Comparison of ENCODE assay signal across 1 cellular context in the genomic region with DNA sequence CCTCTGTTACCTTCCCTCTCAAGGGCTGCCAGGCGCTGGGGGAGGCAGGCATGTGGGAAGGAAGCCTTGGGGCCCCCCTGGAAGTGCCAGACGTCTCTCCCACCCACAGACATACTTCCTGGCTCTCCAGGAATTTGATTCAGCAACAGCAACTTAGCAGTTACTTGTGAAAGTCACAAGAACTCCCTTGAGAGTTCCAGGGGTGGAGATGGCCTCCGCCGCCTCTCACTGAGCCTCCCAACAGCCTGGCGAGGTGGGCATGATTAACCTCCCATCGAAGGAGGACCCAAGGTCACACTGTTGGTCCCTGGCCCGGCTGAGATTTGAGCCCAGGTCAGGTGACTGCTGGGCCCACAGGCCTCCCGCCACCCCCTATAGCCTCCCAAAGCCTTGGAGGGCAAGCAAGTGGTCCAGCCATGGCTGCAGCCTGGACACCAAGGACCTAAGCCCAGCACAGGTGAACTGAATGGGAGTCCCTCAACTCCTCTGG.
TF ChIP-seq lines count a peak whose summit lies in the region.

No MANE protein-coding gene starts in this region.

TF ChIP-seq in GM23338, 12 proteins besides CTCF, POLR2A, EP300 and RAD21 (continued from another document):
- TF ChIP-seq, protein P1, sequence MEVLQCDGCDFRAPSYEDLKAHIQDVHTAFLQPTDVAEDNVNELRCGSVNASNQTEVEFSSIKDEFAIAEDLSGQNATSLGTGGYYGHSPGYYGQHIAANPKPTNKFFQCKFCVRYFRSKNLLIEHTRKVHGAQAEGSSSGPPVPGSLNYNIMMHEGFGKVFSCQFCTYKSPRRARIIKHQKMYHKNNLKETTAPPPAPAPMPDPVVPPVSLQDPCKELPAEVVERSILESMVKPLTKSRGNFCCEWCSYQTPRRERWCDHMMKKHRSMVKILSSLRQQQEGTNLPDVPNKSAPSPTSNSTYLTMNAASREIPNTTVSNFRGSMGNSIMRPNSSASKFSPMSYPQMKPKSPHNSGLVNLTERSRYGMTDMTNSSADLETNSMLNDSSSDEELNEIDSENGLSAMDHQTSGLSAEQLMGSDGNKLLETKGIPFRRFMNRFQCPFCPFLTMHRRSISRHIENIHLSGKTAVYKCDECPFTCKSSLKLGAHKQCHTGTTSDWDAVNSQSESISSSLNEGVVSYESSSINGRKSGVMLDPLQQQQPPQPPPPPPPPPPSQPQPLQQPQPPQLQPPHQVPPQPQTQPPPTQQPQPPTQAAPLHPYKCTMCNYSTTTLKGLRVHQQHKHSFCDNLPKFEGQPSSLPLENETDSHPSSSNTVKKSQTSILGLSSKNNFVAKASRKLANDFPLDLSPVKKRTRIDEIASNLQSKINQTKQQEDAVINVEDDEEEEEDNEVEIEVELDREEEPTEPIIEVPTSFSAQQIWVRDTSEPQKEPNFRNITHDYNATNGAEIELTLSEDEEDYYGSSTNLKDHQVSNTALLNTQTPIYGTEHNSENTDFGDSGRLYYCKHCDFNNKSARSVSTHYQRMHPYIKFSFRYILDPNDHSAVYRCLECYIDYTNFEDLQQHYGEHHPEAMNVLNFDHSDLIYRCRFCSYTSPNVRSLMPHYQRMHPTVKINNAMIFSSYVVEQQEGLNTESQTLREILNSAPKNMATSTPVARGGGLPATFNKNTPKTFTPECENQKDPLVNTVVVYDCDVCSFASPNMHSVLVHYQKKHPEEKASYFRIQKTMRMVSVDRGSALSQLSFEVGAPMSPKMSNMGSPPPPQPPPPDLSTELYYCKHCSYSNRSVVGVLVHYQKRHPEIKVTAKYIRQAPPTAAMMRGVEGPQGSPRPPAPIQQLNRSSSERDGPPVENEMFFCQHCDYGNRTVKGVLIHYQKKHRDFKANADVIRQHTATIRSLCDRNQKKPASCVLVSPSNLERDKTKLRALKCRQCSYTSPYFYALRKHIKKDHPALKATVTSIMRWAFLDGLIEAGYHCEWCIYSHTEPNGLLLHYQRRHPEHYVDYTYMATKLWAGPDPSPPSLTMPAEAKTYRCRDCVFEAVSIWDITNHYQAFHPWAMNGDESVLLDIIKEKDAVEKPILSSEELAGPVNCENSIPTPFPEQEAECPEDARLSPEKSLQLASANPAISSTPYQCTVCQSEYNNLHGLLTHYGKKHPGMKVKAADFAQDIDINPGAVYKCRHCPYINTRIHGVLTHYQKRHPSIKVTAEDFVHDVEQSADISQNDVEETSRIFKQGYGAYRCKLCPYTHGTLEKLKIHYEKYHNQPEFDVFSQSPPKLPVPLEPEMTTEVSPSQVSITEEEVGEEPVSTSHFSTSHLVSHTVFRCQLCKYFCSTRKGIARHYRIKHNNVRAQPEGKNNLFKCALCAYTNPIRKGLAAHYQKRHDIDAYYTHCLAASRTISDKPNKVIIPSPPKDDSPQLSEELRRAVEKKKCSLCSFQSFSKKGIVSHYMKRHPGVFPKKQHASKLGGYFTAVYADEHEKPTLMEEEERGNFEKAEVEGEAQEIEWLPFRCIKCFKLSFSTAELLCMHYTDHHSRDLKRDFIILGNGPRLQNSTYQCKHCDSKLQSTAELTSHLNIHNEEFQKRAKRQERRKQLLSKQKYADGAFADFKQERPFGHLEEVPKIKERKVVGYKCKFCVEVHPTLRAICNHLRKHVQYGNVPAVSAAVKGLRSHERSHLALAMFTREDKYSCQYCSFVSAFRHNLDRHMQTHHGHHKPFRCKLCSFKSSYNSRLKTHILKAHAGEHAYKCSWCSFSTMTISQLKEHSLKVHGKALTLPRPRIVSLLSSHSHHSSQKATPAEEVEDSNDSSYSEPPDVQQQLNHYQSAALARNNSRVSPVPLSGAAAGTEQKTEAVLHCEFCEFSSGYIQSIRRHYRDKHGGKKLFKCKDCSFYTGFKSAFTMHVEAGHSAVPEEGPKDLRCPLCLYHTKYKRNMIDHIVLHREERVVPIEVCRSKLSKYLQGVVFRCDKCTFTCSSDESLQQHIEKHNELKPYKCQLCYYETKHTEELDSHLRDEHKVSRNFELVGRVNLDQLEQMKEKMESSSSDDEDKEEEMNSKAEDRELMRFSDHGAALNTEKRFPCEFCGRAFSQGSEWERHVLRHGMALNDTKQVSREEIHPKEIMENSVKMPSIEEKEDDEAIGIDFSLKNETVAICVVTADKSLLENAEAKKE (CRISPR knock-in tag; IDR thresholded peaks at IDR 0.05) = no peak
- no peak for TF ChIP-seq ZNF114 (CRISPR knock-in tag; IDR thresholded peaks at IDR 0.05)
- TF ChIP-seq CREB1 (CRISPR knock-in tag; IDR thresholded peaks at IDR 0.05; ENCODE audit: low read depth) = no peak
- no peak for TF ChIP-seq EZH2 (IDR thresholded peaks at IDR 0.05; ENCODE audit: low read depth, unreplicated experiment)
- no peak for TF ChIP-seq ZNF331 (CRISPR knock-in tag; IDR thresholded peaks at IDR 0.05; ENCODE audit: low read depth)
- no peak for TF ChIP-seq STAT1 (IDR thresholded peaks at IDR 0.05; ENCODE audit: unreplicated experiment)
- no peak for TF ChIP-seq EZH2phosphoT487 (IDR thresholded peaks at IDR 0.05; ENCODE audit: unreplicated experiment)
- TF ChIP-seq JUNB (IDR thresholded peaks at IDR 0.05; ENCODE audit: unreplicated experiment) = no peak
- no peak for TF ChIP-seq POLR2AphosphoS5 (IDR thresholded peaks at IDR 0.05; ENCODE audit: low read depth)
- TF ChIP-seq, protein P2, sequence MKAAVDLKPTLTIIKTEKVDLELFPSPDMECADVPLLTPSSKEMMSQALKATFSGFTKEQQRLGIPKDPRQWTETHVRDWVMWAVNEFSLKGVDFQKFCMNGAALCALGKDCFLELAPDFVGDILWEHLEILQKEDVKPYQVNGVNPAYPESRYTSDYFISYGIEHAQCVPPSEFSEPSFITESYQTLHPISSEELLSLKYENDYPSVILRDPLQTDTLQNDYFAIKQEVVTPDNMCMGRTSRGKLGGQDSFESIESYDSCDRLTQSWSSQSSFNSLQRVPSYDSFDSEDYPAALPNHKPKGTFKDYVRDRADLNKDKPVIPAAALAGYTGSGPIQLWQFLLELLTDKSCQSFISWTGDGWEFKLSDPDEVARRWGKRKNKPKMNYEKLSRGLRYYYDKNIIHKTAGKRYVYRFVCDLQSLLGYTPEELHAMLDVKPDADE (IDR thresholded peaks at IDR 0.05) = no peak
